ENCODE assay signal across 12 cellular contexts in genomic region chr5:39519566-39520231, GRCh38.
DNase-seq lines count a peak whose midpoint lies in the region; ATAC-seq and TF ChIP-seq lines count a peak whose summit lies in the region.
"Had no signal": no experiment of that assay in that cellular context is flagged by ENCODE, and none has a peak within 500 bp of the region (broad histone marks: within the 10 kb centered on the region; RNA-seq: fewer than 3 reads in every experiment).

No MANE protein-coding gene starts in this region.

- H3K9me3 Mint-ChIP-seq in nephron, result peaks cover 3% of the 10 kb centered on the region
- H3K9me3 Mint-ChIP-seq: T-helper 2 cell treated with Interferon-gamma antibody and Interleukin-4, amounts not matched to agents 5 μg/mL and 100 μg/mL, for 36 hours had no signal

- peak overlapping the region; percentile 86 for H3K27ac ChIP-seq in A673 (ENCODE audit: low read depth, low read length, poor library complexity, severe bottlenecking)
- H3K27ac ChIP-seq: cardiac muscle cell had no signal

- H3K9me3 ChIP-seq in A673 (ENCODE audit: low read depth, low read length, poor library complexity, severe bottlenecking), result no peaks in the 10 kb centered on the region
- H3K9me3 ChIP-seq: BE2C had no signal

- CTCF ChIA-PET in A673 (lab: Charles Lee), result interaction anchor here (0.6 kb wide), 1 partner anchor 11 kb away, joined by 3 read pairs; no protein-coding TSS in a partner anchor

- intact Hi-C loops in A673 (cut with micrococcal nuclease; ENCODE audit: unreplicated experiment), result no loop called here

- POLR2A ChIA-PET in A673 (lab: Charles Lee; ENCODE audit: low non-redundant PET), result interaction anchor here (0.6 kb wide), 1 partner anchor 571 kb away, joined by 3 read pairs; no protein-coding TSS in a partner anchor

- H3K27me3 Mint-ChIP-seq in nephron (ENCODE audit: low read depth), result no peaks in the 10 kb centered on the region

- no peak overlapping the region for H3K4me3 Mint-ChIP-seq in nephron
- H3K4me3 Mint-ChIP-seq: T-helper 2 cell treated with Interferon-gamma antibody and Interleukin-4, amounts not matched to agents 5 μg/mL and 100 μg/mL, for 36 hours had no signal

- no peak for ATAC-seq in GM18858 (IDR thresholded peaks at IDR 0.05; ENCODE audit: unreplicated experiment)
- no peak for ATAC-seq in GM18505 (IDR thresholded peaks at IDR 0.05; ENCODE audit: unreplicated experiment)

- peak overlapping the region; percentile 7 for H3K4me3 ChIP-seq in A673 (ENCODE audit: low read depth, low read length, poor library complexity, severe bottlenecking)
- H3K4me3 ChIP-seq: cardiac muscle cell had no signal

- no peaks in the 10 kb centered on the region for H3K36me3 Mint-ChIP-seq in nephron (ENCODE audit: low read depth)

- H3K4me1 Mint-ChIP-seq in nephron, result peaks cover 31% of the 10 kb centered on the region

- DNase-seq in A673 (ENCODE audit: low spot score) (peak; percentile 69), M059J (ENCODE audit: low read depth) (peak; percentile 68), fibroblast of peridontal ligament (ENCODE audit: extremely low read depth) (peak; percentile 89), HuH-7 (ENCODE audit: low spot score) (no peak)
- DNase-seq in stimulated activated CD8-positive, alpha-beta memory T cell treated with anti-CD3 and anti-CD28 coated beads, Interleukin-4, amount 100 ng/mL, for 48 hours, result no peak
- DNase-seq: BE2C, hypothalamus had no signal

- H3K4me1 ChIP-seq in A673 (ENCODE audit: insufficient read depth, low read length, poor library complexity, severe bottlenecking), result peaks cover 33% of the 10 kb centered on the region
- H3K4me1 ChIP-seq: BE2C had no signal

- TF ChIP-seq CTCF in A673 (conservative IDR thresholded peaks at IDR 0.05; ENCODE audit: low read depth, low read length), result no peak
- TF ChIP-seq CTCF in nephron (IDR thresholded peaks at IDR 0.05; ENCODE audit: unreplicated experiment in 3 of 3), result no peak

- TF ChIP-seq POLR2A in GM18505 (IDR thresholded peaks at IDR 0.05; ENCODE audit: borderline replicate concordance, extremely low read depth, insufficient read depth, insufficient read length), result no peak

- no peaks in the 10 kb centered on the region for H3K36me3 ChIP-seq in A673 (ENCODE audit: insufficient read depth, low read length, poor library complexity, severe bottlenecking)
- H3K36me3 ChIP-seq: BE2C, cardiac muscle cell had no signal

- H3K27ac Mint-ChIP-seq in nephron, result peak overlapping the region; percentile 74 to 82 (median 75)
- H3K27ac Mint-ChIP-seq: T-helper 2 cell treated with Interferon-gamma antibody and Interleukin-4, amounts not matched to agents 5 μg/mL and 100 μg/mL, for 36 hours had no signal

- H3K27me3 ChIP-seq in A673 (replicated peaks; ENCODE audit: insufficient read depth, low read depth, low read length, poor library complexity), result no peaks in the 10 kb centered on the region
- H3K27me3 ChIP-seq: BE2C, cardiac muscle cell had no signal

- no TSS peak for BruUV-seq in A673 (replicated peaks; lab: Mats Ljungman, UMichigan)

Comparison
In these comparisons a context has a peak if more than half of its experiments do, and no peak if none do; other contexts are left out.
1. DNase-seq: peak in A673 (single experiment), M059J (single experiment) and fibroblast of peridontal ligament (single experiment); none in stimulated activated CD8-positive, alpha-beta memory T cell treated with anti-CD3 and anti-CD28 coated beads, Interleukin-4, amount 100 ng/mL, for 48 hours (single experiment) and HuH-7 (single experiment).